In the genomic region with DNA sequence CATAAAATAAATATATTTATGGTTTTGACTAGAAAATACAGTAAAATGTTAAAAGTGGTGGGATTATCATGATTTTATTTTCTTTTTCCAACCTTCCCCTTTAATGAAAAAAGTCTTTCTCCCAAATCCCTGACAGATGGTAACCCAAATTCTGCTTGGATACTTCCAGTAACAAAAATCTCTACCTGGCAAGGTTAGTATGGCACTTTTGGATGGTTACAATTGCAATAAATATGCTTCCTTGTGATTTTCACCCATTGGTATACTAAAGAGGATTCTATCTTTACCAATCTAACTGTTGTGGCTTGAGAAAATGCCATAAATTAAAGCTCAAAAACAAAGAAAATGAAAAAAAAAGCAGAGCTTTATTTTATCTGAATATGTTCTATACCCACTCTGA, we compare ENCODE assay signal across 23 cellular contexts.
"Had no signal": no experiment of that assay in that cellular context is flagged by ENCODE, and none has a peak within 500 bp of the region (broad histone marks: within the 10 kb centered on the region; RNA-seq: fewer than 3 reads in every experiment).

No MANE protein-coding gene starts in this region.

- H3K4me3 Mint-ChIP-seq: stimulated activated memory B cell treated with anti-CD40 and anti-IgM and Interleukin-4, amounts not matched to agents 10 μg/mL and 1 μg/mL and 100 μg/mL, for 72 hours; stimulated activated naive B cell treated with anti-CD40 and anti-IgM and Interleukin-4, amounts not matched to agents 10 μg/mL and 1 μg/mL and 100 μg/mL, for 72 hours; stimulated activated naive CD8-positive, alpha-beta T cell treated with anti-CD3 and anti-CD28 coated beads, Interleukin-15, amount 100 ng/mL, for 72 hours; stimulated activated naive CD8-positive, alpha-beta T cell treated with anti-CD3 and anti-CD28 coated beads, Interleukin-15, Interleukin-2, amounts not matched to agents 100 ng/mL and 50 ng/mL, for 24 hours; type B pancreatic cell had no signal

- H3K36me3 Mint-ChIP-seq: stimulated activated memory B cell treated with anti-CD40 and anti-IgM and Interleukin-4, amounts not matched to agents 10 μg/mL and 1 μg/mL and 100 μg/mL, for 72 hours; stimulated activated naive B cell treated with anti-CD40 and anti-IgM and Interleukin-4, amounts not matched to agents 10 μg/mL and 1 μg/mL and 100 μg/mL, for 72 hours; type B pancreatic cell had no signal

- H3K4me1 Mint-ChIP-seq: stimulated activated memory B cell treated with anti-CD40 and anti-IgM and Interleukin-4, amounts not matched to agents 10 μg/mL and 1 μg/mL and 100 μg/mL, for 72 hours; stimulated activated naive B cell treated with anti-CD40 and anti-IgM and Interleukin-4, amounts not matched to agents 10 μg/mL and 1 μg/mL and 100 μg/mL, for 72 hours; stimulated activated naive CD8-positive, alpha-beta T cell treated with anti-CD3 and anti-CD28 coated beads, Interleukin-15, amount 100 ng/mL, for 72 hours had no signal

- H3K27ac Mint-ChIP-seq: stimulated activated memory B cell treated with anti-CD40 and anti-IgM and Interleukin-4, amounts not matched to agents 10 μg/mL and 1 μg/mL and 100 μg/mL, for 72 hours; stimulated activated naive B cell treated with anti-CD40 and anti-IgM and Interleukin-4, amounts not matched to agents 10 μg/mL and 1 μg/mL and 100 μg/mL, for 72 hours; stimulated activated naive CD8-positive, alpha-beta T cell treated with anti-CD3 and anti-CD28 coated beads, Interleukin-15, amount 100 ng/mL, for 72 hours; stimulated activated naive CD8-positive, alpha-beta T cell treated with anti-CD3 and anti-CD28 coated beads, Interleukin-15, Interleukin-2, amounts not matched to agents 100 ng/mL and 50 ng/mL, for 24 hours; type B pancreatic cell had no signal

- ATAC-seq: stimulated activated memory B cell treated with anti-CD40 and anti-IgM and Interleukin-4, amounts not matched to agents 10 μg/mL and 1 μg/mL and 100 μg/mL, for 72 hours; stimulated activated naive B cell treated with anti-CD40 and anti-IgM and Interleukin-4, amounts not matched to agents 10 μg/mL and 1 μg/mL and 100 μg/mL, for 72 hours; stimulated activated naive CD8-positive, alpha-beta T cell treated with anti-CD3 and anti-CD28 coated beads, Interleukin-15, amount 100 ng/mL, for 72 hours; stimulated activated naive CD8-positive, alpha-beta T cell treated with anti-CD3 and anti-CD28 coated beads, Interleukin-15, Interleukin-2, amounts not matched to agents 100 U/mL and 50 U/mL, for 24 hours; upper lobe of right lung had no signal

- DNase-seq: stimulated activated CD4-positive, alpha-beta T cell treated with anti-CD3 and anti-CD28 coated beads, Interleukin-2, amount 100 ng/mL, for 48 hours; stimulated activated CD4-positive, alpha-beta T cell treated with anti-CD3 and anti-CD28 coated beads, Interleukin-4, amount 100 ng/mL, for 1 hour; stimulated activated CD4-positive, alpha-beta T cell treated with anti-CD3 and anti-CD28 coated beads, Interleukin-4, amount 100 ng/mL, for 24 hours; stimulated activated CD4-positive, alpha-beta T cell treated with anti-CD3 and anti-CD28 coated beads, Interleukin-4, amount 100 ng/mL, for 4 hours; stimulated activated CD8-positive, alpha-beta memory T cell treated with anti-CD3 and anti-CD28 coated beads, Interleukin-4, amount 100 ng/mL, for 48 hours; stimulated activated naive B cell treated with anti-CD40 and anti-IgM and Interleukin-4, amounts not matched to agents 10 μg/mL and 1 μg/mL and 100 μg/mL, for 72 hours; stimulated activated naive CD4-positive, alpha-beta T cell; stimulated activated naive CD4-positive, alpha-beta T cell treated with Interleukin-2 at 50 U/mL for 16 hours; stimulated activated naive CD8-positive, alpha-beta T cell treated with anti-CD3 and anti-CD28 coated beads, Interleukin-15, amount 100 ng/mL, for 72 hours; stimulated activated naive CD8-positive, alpha-beta T cell treated with anti-CD3 and anti-CD28 coated beads, Interleukin-15, Interleukin-2, amounts not matched to agents 100 U/mL and 50 U/mL, for 24 hours; stomach; substantia nigra; testis; thyroid gland; tibial artery; transverse colon; trophoblast cell; upper lobe of left lung; upper lobe of right lung; uterus had no signal

- H3K9me3 Mint-ChIP-seq: stimulated activated naive B cell treated with anti-CD40 and anti-IgM and Interleukin-4, amounts not matched to agents 10 μg/mL and 1 μg/mL and 100 μg/mL, for 72 hours; type B pancreatic cell had no signal
